Comparison of ENCODE assay signal across 23 cellular contexts in the genomic region with DNA sequence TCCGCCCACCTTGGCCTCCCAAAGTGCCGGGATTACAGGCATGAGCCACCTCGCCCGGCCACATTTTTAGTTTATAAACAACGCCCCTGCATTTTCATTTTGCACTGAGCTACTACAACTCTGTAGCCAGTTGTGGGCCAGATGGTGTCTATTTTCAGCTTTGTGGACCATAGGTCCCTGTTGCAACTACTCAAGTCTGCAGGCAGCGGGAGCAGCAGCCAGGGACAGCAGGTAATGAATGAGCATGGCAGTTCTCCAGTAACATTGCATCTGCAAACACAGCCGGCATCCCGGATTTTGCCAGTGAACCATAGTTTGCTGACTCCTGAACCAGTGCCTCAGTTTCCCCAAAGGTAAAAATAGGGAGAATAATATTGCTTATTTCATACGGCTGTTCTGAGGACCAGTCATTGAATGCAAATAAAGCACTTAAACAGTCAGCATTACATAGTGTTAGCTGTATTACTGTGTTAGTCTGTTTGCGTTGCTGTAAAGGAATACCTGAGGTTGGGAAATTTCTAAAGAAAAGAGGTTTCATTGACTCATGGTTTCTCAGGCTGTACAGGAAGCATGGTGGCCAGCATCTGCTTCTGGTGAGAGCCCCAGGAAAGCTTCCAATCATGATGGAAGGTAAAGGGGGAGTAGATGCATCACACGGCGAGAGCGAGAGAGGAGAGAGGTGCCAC.
DNase-seq lines count a peak whose midpoint lies in the region; ATAC-seq and TF ChIP-seq lines count a peak whose summit lies in the region.
"Had no signal": no experiment of that assay in that cellular context is flagged by ENCODE, and none has a peak within 500 bp of the region (broad histone marks: within the 10 kb centered on the region; RNA-seq: fewer than 3 reads in every experiment).

No MANE protein-coding gene starts in this region.

- peaks cover 0 to 9% (median 4%) of the 10 kb centered on the region in 4 donors for H3K4me1 ChIP-seq in esophagus muscularis mucosa
- H3K4me1 ChIP-seq: BE2C, neural progenitor cell had no signal

- H3K9me3 Mint-ChIP-seq in HFFc6: no peaks in the 10 kb centered on the region
- H3K9me3 Mint-ChIP-seq: activated naive CD4-positive, alpha-beta T cell treated with anti-CD3 and anti-CD28 coated beads, Interleukin-2, amount 50 U/mL, for 24 hours; activated T-helper 1 cell treated with anti-CD3 and anti-CD28 coated beads, Interleukin-12 subunit alpha, Interleukin-12 subunit beta, Interleukin-2, Interleukin-4 antibody, amounts not matched to agents 30 ng/mL and 10 ng/mL and 1 ng/mL, durations not matched to agents 14 hours and 24 hours and 36 hours; dendritic cell treated with granulocyte-macrophage colony-stimulating factor and Interleukin-4, amounts not matched to agents 40 ng/mL and 50 ng/mL, for 4 days; IgD-negative memory B cell; neural progenitor cell had no signal

- H3K4me3 Mint-ChIP-seq in HFFc6: no peak overlapping the region
- H3K4me3 Mint-ChIP-seq: activated naive CD4-positive, alpha-beta T cell treated with anti-CD3 and anti-CD28 coated beads, Interleukin-2, amount 50 U/mL, for 24 hours; activated T-helper 1 cell treated with anti-CD3 and anti-CD28 coated beads, Interleukin-12 subunit alpha, Interleukin-12 subunit beta, Interleukin-2, Interleukin-4 antibody, amounts not matched to agents 30 ng/mL and 10 ng/mL and 1 ng/mL, durations not matched to agents 14 hours and 24 hours and 36 hours; dendritic cell treated with granulocyte-macrophage colony-stimulating factor and Interleukin-4, amounts not matched to agents 40 ng/mL and 50 ng/mL, for 4 days; IgD-negative memory B cell; neural progenitor cell; WTC11 had no signal

- H3K27ac Mint-ChIP-seq in HFFc6: no peak overlapping the region
- H3K27ac Mint-ChIP-seq: activated naive CD4-positive, alpha-beta T cell treated with anti-CD3 and anti-CD28 coated beads, Interleukin-2, amount 50 U/mL, for 24 hours; activated T-helper 1 cell treated with anti-CD3 and anti-CD28 coated beads, Interleukin-12 subunit alpha, Interleukin-12 subunit beta, Interleukin-2, Interleukin-4 antibody, amounts not matched to agents 30 ng/mL and 10 ng/mL and 1 ng/mL, durations not matched to agents 14 hours and 24 hours and 36 hours; dendritic cell treated with granulocyte-macrophage colony-stimulating factor and Interleukin-4, amounts not matched to agents 40 ng/mL and 50 ng/mL, for 4 days; IgD-negative memory B cell; neural progenitor cell; WTC11 had no signal

- DNase-seq in G401 (ENCODE audit: low spot score): peak; percentile 22
- peak; percentile 57 for DNase-seq in NCI-H2171 treated with DMSO at 0.1 percent for 48 hours (lab: John Stamatoyannopoulos, UW)
- no peak for DNase-seq in esophagus muscularis mucosa (ENCODE audit: extremely low spot score)
- DNase-seq in posterior vena cava (ENCODE audit: low spot score): peak; percentile 41
- no peak for DNase-seq in DMS114 treated with DMSO at 0.1 percent for 48 hours (lab: John Stamatoyannopoulos, UW; ENCODE audit: unreplicated experiment)
- DNase-seq in HFFc6: no peak
- DNase-seq: anterior cingulate cortex; BE2C; central memory CD4-positive, alpha-beta T cell; COR-L47; NCI-H1436 treated with DMSO at 0.1 percent for 48 hours; NCI-H345; NCI-H82; OCI-M1; T-helper 9 cell had no signal

- H3K4me1 Mint-ChIP-seq in HFFc6 (ENCODE audit: low read depth): peaks cover 4% of the 10 kb centered on the region; the same call in 1 of the 2 replicates

- H3K27ac ChIP-seq in esophagus muscularis mucosa (replicated peaks in 1 of 4): peak overlapping the region in 3 of 4 donors; percentile 0 to 42 (median 14)
- H3K27ac ChIP-seq: neural progenitor cell had no signal

- in situ Hi-C loops in G401 (cut with HindIII; ENCODE audit: low sequenced_read_pairs): no loop called here

- no peak for ATAC-seq in GM19351 (IDR thresholded peaks at IDR 0.05; ENCODE audit: unreplicated experiment)
- ATAC-seq in GM21619 (IDR thresholded peaks at IDR 0.05; ENCODE audit: unreplicated experiment): no peak
- ATAC-seq: WTC11 had no signal

- no peaks in the 10 kb centered on the region for H3K36me3 ChIP-seq in esophagus muscularis mucosa
- H3K36me3 ChIP-seq: BE2C, neural progenitor cell had no signal

- H3K4me3 ChIP-seq in esophagus muscularis mucosa: no peak overlapping the region
- H3K4me3 ChIP-seq: neural progenitor cell had no signal

- intact Hi-C loops in esophagus muscularis mucosa (cut with DNase I) (no loop called here), posterior vena cava (cut with DNase I) (loop anchor here in 1 of 2 donors (10.0 kb wide), 1 partner anchor 52 kb away; no protein-coding TSS in a partner anchor)

- TF ChIP-seq CTCF in esophagus muscularis mucosa (IDR thresholded peaks at IDR 0.05) (no peak), HFFc6 (IDR thresholded peaks at IDR 0.05) (no peak)

- no peaks in the 10 kb centered on the region for H3K27me3 ChIP-seq in esophagus muscularis mucosa
- H3K27me3 ChIP-seq: BE2C, neural progenitor cell had no signal

- H3K27me3 Mint-ChIP-seq in HFFc6 (ENCODE audit: insufficient read depth): peaks cover 8% of the 10 kb centered on the region
- H3K27me3 Mint-ChIP-seq: activated naive CD4-positive, alpha-beta T cell treated with anti-CD3 and anti-CD28 coated beads, Interleukin-2, amount 50 U/mL, for 24 hours had no signal

- H3K9me3 ChIP-seq in esophagus muscularis mucosa: no peaks in the 10 kb centered on the region
- H3K9me3 ChIP-seq: BE2C had no signal

- no peaks in the 10 kb centered on the region for H3K36me3 Mint-ChIP-seq in HFFc6 (ENCODE audit: low read depth)
- H3K36me3 Mint-ChIP-seq: activated naive CD4-positive, alpha-beta T cell treated with anti-CD3 and anti-CD28 coated beads, Interleukin-2, amount 50 U/mL, for 24 hours; IgD-negative memory B cell; neural progenitor cell had no signal

- no peak for TF ChIP-seq POLR2A in esophagus muscularis mucosa (IDR thresholded peaks at IDR 0.05; ENCODE audit: low read depth)

- TF ChIP-seq EP300 in esophagus muscularis mucosa (IDR thresholded peaks at IDR 0.05): no peak

- 89% methylated on average over 13 of the region's 13 CpGs for WGBS in esophagus muscularis mucosa

Comparison
In these comparisons a context has a peak if more than half of its experiments do, and no peak if none do; other contexts are left out.
1. DNase-seq: peak in G401 (single experiment), NCI-H2171 treated with DMSO at 0.1 percent for 48 hours (single experiment) and posterior vena cava (single experiment); none in esophagus muscularis mucosa (single experiment), DMS114 treated with DMSO at 0.1 percent for 48 hours (single experiment) and HFFc6 (single experiment).